1 cellular context compared by ENCODE assay signal in genomic region chr3:127775398-127776109, GRCh38.
TF ChIP-seq lines count a peak whose summit lies in the region.

No MANE protein-coding gene starts in this region.

TF ChIP-seq in HepG2, 621 proteins besides CTCF, POLR2A, EP300 and RAD21 (continued from another document):
- TF ChIP-seq LBX2 (CRISPR knock-in tag; IDR thresholded peaks at IDR 0.05; ENCODE audit: borderline replicate concordance) (no peak), ZNF614 (CRISPR knock-in tag; IDR thresholded peaks at IDR 0.05; ENCODE audit: borderline replicate concordance) (no peak), KLF13 (CRISPR knock-in tag; IDR thresholded peaks at IDR 0.05) (no peak), TRIM22 (IDR thresholded peaks at IDR 0.05) (no peak), TCF7 (IDR thresholded peaks at IDR 0.05; ENCODE audit: low read depth) (no peak), TMF1 (CRISPR knock-in tag; IDR thresholded peaks at IDR 0.05; ENCODE audit: low read depth) (no peak), GPBP1L1 (CRISPR knock-in tag; IDR thresholded peaks at IDR 0.05) (no peak), PPARG (CRISPR knock-in tag; conservative IDR thresholded peaks at IDR 0.05) (no peak)
